ENCODE assay signal across 8 cellular contexts in genomic region chr6:135182120-135182992, GRCh38. TPM values are rescaled to one million over a fixed set of nuclear protein-coding genes. Genes with fewer than 3 reads are reported as not detected.
DNase-seq lines count a peak whose midpoint lies in the region; ATAC-seq and TF ChIP-seq lines count a peak whose summit lies in the region.

No MANE protein-coding gene starts in this region.

- H3K4me1 ChIP-seq in KMS-11 (ENCODE audit: low read depth, poor library complexity, severe bottlenecking) (peaks cover 41% of the 10 kb centered on the region), upper lobe of right lung (peaks cover 25% of the 10 kb centered on the region)

- H3K36me3 ChIP-seq in KMS-11 (ENCODE audit: insufficient read depth) (peaks cover 6% of the 10 kb centered on the region; the same call in 1 of the 2 replicates), upper lobe of right lung (no peaks in the 10 kb centered on the region)

- peak overlapping the region; percentile 92 for H3K4me3 Mint-ChIP-seq in activated CD4-positive, alpha-beta T cell treated with anti-CD3 and anti-CD28 coated beads, Interleukin-2, amount 10 ng/mL, durations not matched to agents 24 days and 14 days
- peak overlapping the region; percentile 97 for H3K4me3 Mint-ChIP-seq in endothelial cell (ENCODE audit: unreplicated experiment)
- H3K4me3 Mint-ChIP-seq in natural killer cell = peak overlapping the region; percentile 88

- H3K4me1 Mint-ChIP-seq in activated CD4-positive, alpha-beta T cell treated with anti-CD3 and anti-CD28 coated beads, Interleukin-2, amount 10 ng/mL, durations not matched to agents 24 days and 14 days = peaks cover 34% of the 10 kb centered on the region
- H3K4me1 Mint-ChIP-seq in endothelial cell (ENCODE audit: unreplicated experiment) (peaks cover 16% of the 10 kb centered on the region), natural killer cell (peaks cover 21 to 30% of the 10 kb centered on the region in 2 donors)

- H3K9me3 Mint-ChIP-seq in activated CD4-positive, alpha-beta T cell treated with anti-CD3 and anti-CD28 coated beads, Interleukin-2, amount 10 ng/mL, durations not matched to agents 24 days and 14 days = no peaks in the 10 kb centered on the region
- H3K9me3 Mint-ChIP-seq in endothelial cell (ENCODE audit: unreplicated experiment) (no peaks in the 10 kb centered on the region), natural killer cell (no peaks in the 10 kb centered on the region)

- peaks cover 27% of the 10 kb centered on the region for H3K36me3 Mint-ChIP-seq in activated CD4-positive, alpha-beta T cell treated with anti-CD3 and anti-CD28 coated beads, Interleukin-2, amount 10 ng/mL, durations not matched to agents 24 days and 14 days (ENCODE audit: low read depth)
- peaks cover 9% of the 10 kb centered on the region for H3K36me3 Mint-ChIP-seq in endothelial cell (ENCODE audit: low read depth, unreplicated experiment)
- no peaks in the 10 kb centered on the region for H3K36me3 Mint-ChIP-seq in natural killer cell

- no peak for TF ChIP-seq CTCF in KMS-11 (conservative IDR thresholded peaks at IDR 0.05; ENCODE audit: low read depth, low read length)
- no peak for TF ChIP-seq CTCF in endothelial cell (IDR thresholded peaks at IDR 0.05; ENCODE audit: unreplicated experiment)
- TF ChIP-seq CTCF in natural killer cell (IDR thresholded peaks at IDR 0.05) = no peak
- TF ChIP-seq CTCF in upper lobe of right lung (IDR thresholded peaks at IDR 0.05) = no peak

- peak overlapping the region; percentile 27 for H2AFZ ChIP-seq in KMS-11 (ENCODE audit: low read depth)

- H3K79me2 ChIP-seq in KMS-11 (ENCODE audit: insufficient read depth, low read depth) = peaks cover 54% of the 10 kb centered on the region

- intact Hi-C loops in activated CD4-positive, alpha-beta T cell treated with anti-CD3 and anti-CD28 coated beads, Interleukin-2, amount 10 ng/mL, durations not matched to agents 24 days and 14 days (cut with micrococcal nuclease) = loop anchor here (2.0 to 5.0 kb wide), 3 partner anchors 28 to 1105 kb away; partner anchors contain the start of gene BCLAF1
- intact Hi-C loops in natural killer cell (cut with micrococcal nuclease) (loop anchor here (2.0 to 10.0 kb wide), 4 partner anchors 35 to 1008 kb away; partner anchors contain the start of gene HBS1L), upper lobe of right lung (cut with DNase I) (no loop called here)

- H3K4me3 ChIP-seq in KMS-11 (IDR thresholded peaks at IDR 0.05; ENCODE audit: insufficient read depth, low read depth, low read length) (peak overlapping the region; percentile 17), upper lobe of right lung (peak overlapping the region; percentile 63)

- H3K27me3 Mint-ChIP-seq in activated CD4-positive, alpha-beta T cell treated with anti-CD3 and anti-CD28 coated beads, Interleukin-2, amount 10 ng/mL, durations not matched to agents 24 days and 14 days = no peaks in the 10 kb centered on the region
- H3K27me3 Mint-ChIP-seq in endothelial cell (ENCODE audit: unreplicated experiment) = peaks cover 9% of the 10 kb centered on the region
- H3K27me3 Mint-ChIP-seq in natural killer cell (ENCODE audit: low read depth in 2 of 2) = peaks cover 6 to 10% of the 10 kb centered on the region in 2 donors

- ATAC-seq in GM21619 (IDR thresholded peaks at IDR 0.05; ENCODE audit: unreplicated experiment) (peak; percentile 7), natural killer cell (peak; percentile 14 to 41 (median 21)), upper lobe of right lung (peak; percentile 63)

- H3K9ac ChIP-seq in KMS-11 = peak overlapping the region; percentile 88

- no peaks in the 10 kb centered on the region for H4K20me1 ChIP-seq in KMS-11 (ENCODE audit: insufficient read depth)

- no peaks in the 10 kb centered on the region for H3K27me3 ChIP-seq in KMS-11 (ENCODE audit: insufficient read depth, low read depth)
- H3K27me3 ChIP-seq in upper lobe of right lung = peaks cover 38% of the 10 kb centered on the region

- H3K27ac Mint-ChIP-seq in activated CD4-positive, alpha-beta T cell treated with anti-CD3 and anti-CD28 coated beads, Interleukin-2, amount 10 ng/mL, durations not matched to agents 24 days and 14 days = peak overlapping the region; percentile 89
- peak overlapping the region; percentile 48 for H3K27ac Mint-ChIP-seq in endothelial cell (ENCODE audit: unreplicated experiment)
- H3K27ac Mint-ChIP-seq in natural killer cell = peak overlapping the region in 1 of 2 donors; percentile 19

- peak overlapping the region; percentile 76 for H3K4me2 ChIP-seq in KMS-11

- H3K9me3 ChIP-seq in upper lobe of right lung = no peaks in the 10 kb centered on the region

- DNase-seq in ELR (ENCODE audit: low read depth) (peak; percentile 40), endothelial cell (ENCODE audit: low spot score) (peak; percentile 20), natural killer cell (peak; percentile 20), upper lobe of right lung (peak; percentile 75), SW 1271 (lab: John Stamatoyannopoulos, UW) (no peak)
- DNase-seq in activated CD4-positive, alpha-beta T cell treated with anti-CD3 and anti-CD28 coated beads, Interleukin-2, amount 10 ng/mL, durations not matched to agents 24 days and 14 days = peak; percentile 81

- peak overlapping the region; percentile 93 for H3K27ac ChIP-seq in KMS-11
- no peak overlapping the region for H3K27ac ChIP-seq in upper lobe of right lung

RNA-seq across cellular contexts. Expression of gene MYB, which starts 1.2 kb away (rescaled TPM):
- total RNA-seq in activated CD4-positive, alpha-beta T cell treated with anti-CD3 and anti-CD28 coated beads, Interleukin-2, amount 10 ng/mL, durations not matched to agents 24 days and 14 days = 44.1 and 44.2 TPM in 2 replicates
- 23.3 TPM for total RNA-seq in endothelial cell (ENCODE audit: unreplicated experiment)
- total RNA-seq in natural killer cell = 1 to 10 TPM in 2 of 3 donors, under 1 TPM in 1; 0.40 to 3.5 (median 1.3) TPM
- 2.0 TPM for total RNA-seq in upper lobe of right lung

Comparison
In these comparisons a context has a peak if more than half of its experiments do, and no peak if none do; other contexts are left out.
1. DNase-seq: peak in ELR (single experiment), activated CD4-positive, alpha-beta T cell treated with anti-CD3 and anti-CD28 coated beads, Interleukin-2, amount 10 ng/mL, durations not matched to agents 24 days and 14 days (single experiment), endothelial cell (single experiment), natural killer cell (single experiment) and upper lobe of right lung (single experiment); none in SW 1271 (0 of 2).
2. ATAC-seq: peak in every context shown above with its lines; median percentile 63 in upper lobe of right lung; 21 in natural killer cell; 7 in GM21619.
3. Peak in every context shown above with its lines, with median percentiles within 50 percentile points of each other: H3K4me3 Mint-ChIP-seq.